ENCODE assay signal across 14 cellular contexts in genomic region chr6:37650071-37650481, GRCh38. TPM values are rescaled to one million over a fixed set of nuclear protein-coding genes. Genes with fewer than 3 reads are reported as not detected.
DNase-seq lines count a peak whose midpoint lies in the region; ATAC-seq, FAIRE-seq and TF ChIP-seq lines count a peak whose summit lies in the region.
"Had no signal": no experiment of that assay in that cellular context is flagged by ENCODE, and none has a peak within 500 bp of the region (broad histone marks: within the 10 kb centered on the region; RNA-seq: fewer than 3 reads in every experiment).

No MANE protein-coding gene starts in this region.

- peaks cover 0 to 3% (median 0%) of the 10 kb centered on the region in 3 donors for H3K4me1 ChIP-seq in pancreas

- ATAC-seq in pancreas (peak in 3 of 4 donors; percentile 31 to 82 (median 52)), GM18511 (IDR thresholded peaks at IDR 0.05; ENCODE audit: unreplicated experiment) (no peak), GM19324 (IDR thresholded peaks at IDR 0.05; ENCODE audit: low FRiP score, unreplicated experiment) (no peak)

- TF ChIP-seq CTCF in GM20000 (IDR thresholded peaks at IDR 0.05; ENCODE audit: extremely low read depth, missing control alignments) (peak; percentile 70), pancreas (IDR thresholded peaks at IDR 0.05) (no peak), lower leg skin (IDR thresholded peaks at IDR 0.05) (no peak)

- H3K27me3 ChIP-seq in pancreas = peaks cover 0 to 3% (median 0%) of the 10 kb centered on the region in 4 donors

- no peak overlapping the region for H3K27ac ChIP-seq in pancreas
- H3K27ac ChIP-seq: C4-2B, sigmoid colon had no signal

- WGBS in pancreas, 2 donors = 26 to 31% methylated on average over 32 of the region's 32 CpGs
- 73% methylated on average over 29 to 32 of the region's 32 CpGs for whole genome bisulfite sequencing in lower leg skin, 2 donors

- H3K4me3 ChIP-seq in pancreas (no peak overlapping the region), lower leg skin (ENCODE audit: low read depth, poor library complexity, severe bottlenecking) (no peak overlapping the region)
- H3K4me3 ChIP-seq: sigmoid colon had no signal

- intact Hi-C loops in pancreas (cut with DNase I) = no loop called here
- intact Hi-C loops in lower leg skin (cut with DNase I; ENCODE audit: low total_unique reads) = no loop called here

- H3K36me3 ChIP-seq in pancreas = no peaks in the 10 kb centered on the region
- H3K36me3 ChIP-seq: sigmoid colon had no signal

- TF ChIP-seq POLR2A in lower leg skin (IDR thresholded peaks at IDR 0.05) = no peak

- FAIRE-seq in pancreas (lab: Jason Lieb, UNC) = no peak

- H3K9me3 ChIP-seq in pancreas = no peaks in the 10 kb centered on the region

- DNase-seq in GM20000 (ENCODE audit: low spot score) = peak; percentile 73
- DNase-seq in dermis blood vessel endothelial cell = peak; percentile 57
- DNase-seq in iPS-NIHi11 (ENCODE audit: low spot score) = peak; percentile 78
- DNase-seq in pancreas = peak in 1 of 6 donors; percentile 31
- DNase-seq in lower leg skin (ENCODE audit: low spot score in 2 of 2) = no peak
- DNase-seq in NOMO-1 treated with DMSO at 0.1 percent for 48 hours (lab: John Stamatoyannopoulos, UW; ENCODE audit: unreplicated experiment) = no peak
- DNase-seq: activated CD4-positive, CD25-positive, alpha-beta regulatory T cell; activated T-cell treated with anti-CD3 and anti-CD28 coated beads, Interleukin-2, amount 50 U/mL, for 24 hours; amygdala; EL; sigmoid colon had no signal

RNA-seq across cellular contexts. Expression of gene MDGA1, which starts 47.6 kb away (rescaled TPM):
- total RNA-seq in dermis blood vessel endothelial cell (0.88 and 1.4 TPM in 2 replicates), pancreas (1 to 10 TPM in 2 of 6 donors, under 1 TPM in 4; 0.09 to 3.4 (median 0.36) TPM), lower leg skin (10 to 100 TPM in 2 of 4 donors, 1 to 10 TPM in 2; 2.9 to 62.8 (median 8.1) TPM)
- 1 to 10 TPM in 1 of 2 donors, under 1 TPM in 1; 0.91 to 1.3 TPM for polyA plus RNA-seq in pancreas

Comparison
In these comparisons a context has a peak if more than half of its experiments do, and no peak if none do; other contexts are left out.
1. DNase-seq: peak in GM20000 (single experiment), dermis blood vessel endothelial cell (single experiment) and iPS-NIHi11 (single experiment); none in lower leg skin (0 of 2) and NOMO-1 treated with DMSO at 0.1 percent for 48 hours (single experiment).
2. ATAC-seq: peak in pancreas (3 of 4); none in GM18511 (single experiment) and GM19324 (single experiment).